ENCODE assay signal across 16 cellular contexts in genomic region chr12:111150476-111150875, GRCh38.
"Had no signal": no experiment of that assay in that cellular context is flagged by ENCODE, and none has a peak within 500 bp of the region (broad histone marks: within the 10 kb centered on the region; RNA-seq: fewer than 3 reads in every experiment).

No MANE protein-coding gene starts in this region.

- H3K36me3 Mint-ChIP-seq: memory B cell; natural killer cell treated with Interleukin-12 subunit alpha and Interleukin-12 subunit beta and Interleukin-15 and Interleukin-18, amount 100 ng/mL, for 72 hours; stimulated activated effector memory CD8-positive, alpha-beta T cell treated with anti-CD3 and anti-CD28 coated beads, Interleukin-12 subunit alpha, Interleukin-12 subunit beta, amount 100 ng/mL, for 72 hours had no signal

- DNase-seq: activated CD8-positive, alpha-beta memory T cell treated with anti-CD3 and anti-CD28 coated beads, Interleukin-2, amount 50 U/mL, for 4 hours; activated CD8-positive, alpha-beta T cell treated with anti-CD3 and anti-CD28 coated beads for 36 hours; activated gamma-delta T cell treated with Interleukin-2 at 50 U/mL for 16 hours; activated T-cell treated with anti-CD3 and anti-CD28 coated beads, Interleukin-2, amount 50 U/mL, for 72 hours; aorta; effector CD4-positive, alpha-beta T cell; foreskin melanocyte; heart left ventricle; left colon; pancreas; tibial artery had no signal

- H3K4me1 ChIP-seq: heart left ventricle, pancreas, right atrium auricular region had no signal

- H3K4me1 Mint-ChIP-seq: stimulated activated effector memory CD8-positive, alpha-beta T cell treated with anti-CD3 and anti-CD28 coated beads, Interleukin-12 subunit alpha, Interleukin-12 subunit beta, amount 100 ng/mL, for 72 hours had no signal

- H3K36me3 ChIP-seq: heart left ventricle, pancreas, right atrium auricular region, tibial artery had no signal

- H3K9me3 ChIP-seq: heart left ventricle, pancreas, right atrium auricular region had no signal

- H3K4me3 ChIP-seq: heart left ventricle, pancreas, right atrium auricular region, skin epidermis, tibial artery had no signal

- H3K27me3 Mint-ChIP-seq: activated CD8-positive, alpha-beta T cell treated with anti-CD3 and anti-CD28 coated beads for 36 hours had no signal

- H3K27me3 ChIP-seq: pancreas, right atrium auricular region had no signal

- H3K9me3 Mint-ChIP-seq: activated CD8-positive, alpha-beta T cell treated with anti-CD3 and anti-CD28 coated beads for 36 hours had no signal

- H3K4me3 Mint-ChIP-seq: activated CD8-positive, alpha-beta T cell treated with anti-CD3 and anti-CD28 coated beads for 36 hours; activated T-cell treated with anti-CD3 and anti-CD28 coated beads, Interleukin-2, amount 50 U/mL, for 72 hours; memory B cell; natural killer cell treated with Interleukin-12 subunit alpha and Interleukin-12 subunit beta and Interleukin-15 and Interleukin-18, amount 100 ng/mL, for 72 hours; stimulated activated effector memory CD8-positive, alpha-beta T cell treated with anti-CD3 and anti-CD28 coated beads, Interleukin-12 subunit alpha, Interleukin-12 subunit beta, amount 100 ng/mL, for 72 hours had no signal

- H3K27ac ChIP-seq: heart left ventricle, pancreas, right atrium auricular region, skin epidermis, tibial artery had no signal

- H3K27ac Mint-ChIP-seq: activated CD8-positive, alpha-beta T cell treated with anti-CD3 and anti-CD28 coated beads for 36 hours; activated T-cell treated with anti-CD3 and anti-CD28 coated beads, Interleukin-2, amount 50 U/mL, for 72 hours; memory B cell; natural killer cell treated with Interleukin-12 subunit alpha and Interleukin-12 subunit beta and Interleukin-15 and Interleukin-18, amount 100 ng/mL, for 72 hours; stimulated activated effector memory CD8-positive, alpha-beta T cell treated with anti-CD3 and anti-CD28 coated beads, Interleukin-12 subunit alpha, Interleukin-12 subunit beta, amount 100 ng/mL, for 72 hours had no signal
